In genomic region chr2:231687133-231687852, GRCh38 we compare ENCODE assay signal across 8 cellular contexts. TPM values are rescaled to one million over a fixed set of nuclear protein-coding genes. Genes with fewer than 3 reads are reported as not detected.
DNase-seq lines count a peak whose midpoint lies in the region; ATAC-seq and TF ChIP-seq lines count a peak whose summit lies in the region.

No MANE protein-coding gene starts in this region.

- H3F3A ChIP-seq in PC-9 (ENCODE audit: insufficient read depth, low read depth), result no peaks in the 10 kb centered on the region

- no peaks in the 10 kb centered on the region for H3K79me2 ChIP-seq in PC-9 (ENCODE audit: low read depth)

- ATAC-seq in HG03175 (IDR thresholded peaks at IDR 0.05; ENCODE audit: unreplicated experiment), result peak; percentile 67
- peak; percentile 83 for ATAC-seq in gastroesophageal sphincter

- peak; percentile 89 for DNase-seq in SIG-M5 treated with dmso at 0.1 percent for 504 hours (lab: John Stamatoyannopoulos, UW; ENCODE audit: unreplicated experiment)
- no peak for DNase-seq in SIG-M5 (lab: John Stamatoyannopoulos, UW)
- peak in 1 of 2 experiments; percentile 75 for DNase-seq in PC-9
- peak; percentile 47 for DNase-seq in activated T-helper 1 cell treated with Interleukin-2 at 50 U/mL for 16 hours (ENCODE audit: low read depth)
- peak; percentile 91 for DNase-seq in pons (ENCODE audit: low spot score)
- no peak for DNase-seq in NCI-H446 (lab: John Stamatoyannopoulos, UW)

- BruUV-seq in PC-9 (replicated peaks; lab: Mats Ljungman, UMichigan), result no TSS peak

- TF ChIP-seq CTCF in PC-9 (conservative IDR thresholded peaks at IDR 0.05) (peak; percentile 62), gastroesophageal sphincter (IDR thresholded peaks at IDR 0.05) (peak in 3 of 4 experiments; percentile 44 to 80 (median 55))

- H3K4me1 ChIP-seq in PC-9 (replicated peaks; ENCODE audit: insufficient read depth) (peaks cover 5% of the 10 kb centered on the region), gastroesophageal sphincter (peaks cover 0 to 26% (median 0%) of the 10 kb centered on the region in 3 donors)

- H3K27me3 ChIP-seq in PC-9 (ENCODE audit: insufficient read depth, low read depth) (no peaks in the 10 kb centered on the region), gastroesophageal sphincter (no peaks in the 10 kb centered on the region)

- POLR2A ChIA-PET in PC-9 (lab: Charles Lee; ENCODE audit: unreplicated experiment), result interaction anchor here (0.6 kb wide), 1 partner anchor 13 kb away, joined by 4 read pairs; no protein-coding TSS in a partner anchor

- intact Hi-C loops in PC-9 (cut with micrococcal nuclease; ENCODE audit: unreplicated experiment), result no loop called here

- no peak overlapping the region for H3K27ac ChIP-seq in PC-9
- H3K27ac ChIP-seq in gastroesophageal sphincter, result no peak overlapping the region

- no peaks in the 10 kb centered on the region for H4K20me1 ChIP-seq in PC-9 (ENCODE audit: insufficient read depth)

- no peak for TF ChIP-seq POLR2A in gastroesophageal sphincter (IDR thresholded peaks at IDR 0.05)

- H3K4me3 ChIP-seq in PC-9 (no peak overlapping the region), gastroesophageal sphincter (no peak overlapping the region)

- TF ChIP-seq EP300 in gastroesophageal sphincter (IDR thresholded peaks at IDR 0.05), result no peak

- peak overlapping the region; percentile 26; the same call in 1 of the 2 replicates for H3K4me2 ChIP-seq in PC-9

- H3K36me3 ChIP-seq in PC-9 (ENCODE audit: low read depth), result no peaks in the 10 kb centered on the region
- H3K36me3 ChIP-seq in gastroesophageal sphincter, result no peaks in the 10 kb centered on the region

- CTCF ChIA-PET in PC-9 (lab: Charles Lee), result interaction anchor here (0.5 to 0.7 kb wide), 2 partner anchors 10 to 14 kb away, joined by 3 to 4 read pairs; no protein-coding TSS in a partner anchor

- 38% methylated on average over 6 of the region's 14 CpGs; no CpG with 5 or more reads in 1 of the 2 donors for WGBS in gastroesophageal sphincter (ENCODE audit: low coverage in 1 of 2), 2 donors

- H3K9me3 ChIP-seq in PC-9 (ENCODE audit: insufficient read depth, low read depth) (no peaks in the 10 kb centered on the region), gastroesophageal sphincter (no peaks in the 10 kb centered on the region)

- no peaks in the 10 kb centered on the region for H3K9me2 ChIP-seq in PC-9 (ENCODE audit: insufficient read depth)

- no peak overlapping the region for H2AFZ ChIP-seq in PC-9

RNA-seq across cellular contexts. Expression of gene PTMA, which starts 21.0 kb away (rescaled TPM):
- total RNA-seq in PC-9 (2021), result 1,200 and 1,260 TPM in 2 replicates
- 100 to 1,000 TPM; 683 to 866 (median 805) TPM for total RNA-seq in gastroesophageal sphincter

Comparison
In these comparisons a context has a peak if more than half of its experiments do, and no peak if none do; other contexts are left out.
1. DNase-seq: peak in SIG-M5 treated with dmso at 0.1 percent for 504 hours (single experiment), activated T-helper 1 cell treated with Interleukin-2 at 50 U/mL for 16 hours (single experiment) and pons (single experiment); none in SIG-M5 (single experiment) and NCI-H446 (0 of 2).